Comparison of ENCODE assay signal across 9 cellular contexts in genomic region chr1:160032165-160032827, GRCh38. TPM values are rescaled to one million over a fixed set of nuclear protein-coding genes. Genes with fewer than 3 reads are reported as not detected.
DNase-seq lines count a peak whose midpoint lies in the region; ATAC-seq, FAIRE-seq and TF ChIP-seq lines count a peak whose summit lies in the region.
"Had no signal": no experiment of that assay in that cellular context is flagged by ENCODE, and none has a peak within 500 bp of the region (broad histone marks: within the 10 kb centered on the region; RNA-seq: fewer than 3 reads in every experiment).

No MANE protein-coding gene starts in this region.

- H3K36me3 ChIP-seq in HEK293 (ENCODE audit: control insufficient read depth in 2 of 2, insufficient read depth in 1 of 2, low read length in 2 of 2), result peaks cover 0 to under 1% of the 10 kb centered on the region in 2 experiments; a peak in 1 of 3 replicates
- H3K36me3 ChIP-seq in H1 (ENCODE audit: control insufficient read depth in 2 of 4, insufficient read depth in 4 of 4, low read length in 3 of 4), result no peaks in the 10 kb centered on the region; a peak in 1 of 8 replicates

- H4K5ac ChIP-seq in H1 (ENCODE audit: insufficient read length, low read depth, low read length), result no peak overlapping the region

- H4K91ac ChIP-seq in H1 (replicated peaks; ENCODE audit: insufficient read length, low read length), result no peak overlapping the region

- no peak for FAIRE-seq in H1 (lab: Jason Lieb, UNC)

- H2BK15ac ChIP-seq in H1 (ENCODE audit: low read length), result no peak overlapping the region

- peak overlapping the region; percentile 82 for H3K4me3 ChIP-seq in HEK293 (ENCODE audit: low read depth, low read length)
- H3K4me3 ChIP-seq in H1 (ENCODE audit: extremely low read depth in 1 of 4, insufficient read depth in 2 of 4, low read depth in 3 of 4, low read length in 4 of 4), result peak overlapping the region; percentile 72 to 88 (median 80)

- H2BK5ac ChIP-seq in H1 (ENCODE audit: low read depth, low read length), result no peak overlapping the region

- no peak overlapping the region for H3K23ac ChIP-seq in H1 (ENCODE audit: insufficient read length)

- H3K9me3 ChIP-seq in HEK293 (ENCODE audit: control insufficient read depth, insufficient read depth, low read depth, low read length) (no peaks in the 10 kb centered on the region), H1 (ENCODE audit: insufficient read depth in 2 of 2, low read depth in 1 of 2, low read length in 1 of 2) (no peaks in the 10 kb centered on the region)

- H3K9ac ChIP-seq in H1 (replicated peaks in 1 of 4; ENCODE audit: extremely low read depth in 1 of 4, low read depth in 3 of 4, low read length in 3 of 4), result peak overlapping the region in 1 of 4 experiments; percentile 51; a peak in 1 of 7 replicates

- peaks cover 17% of the 10 kb centered on the region; the same call in 1 of the 2 replicates for H3K4me1 ChIP-seq in HEK293 (ENCODE audit: control insufficient read depth, insufficient read depth, low read length)
- peaks cover 0 to 6% (median 2%) of the 10 kb centered on the region in 4 experiments; a peak in 5 of 7 replicates for H3K4me1 ChIP-seq in H1 (replicated peaks in 1 of 4; ENCODE audit: control insufficient read depth in 3 of 4, insufficient read depth in 4 of 4, low read length in 3 of 4)

- CTCF ChIA-PET in HEK293 (lab: Yijun Ruan, JAX) (interaction anchor here (0.6 to 4.7 kb wide), 10 partner anchors 13 to 1186 kb away, joined by 3 to 49 read pairs (median 3); partner anchors contain the start of gene CASQ1), RWPE1 (lab: Yijun Ruan, JAX) (interaction anchor here (0.6 to 1.3 kb wide), 3 partner anchors 25 to 68 kb away, joined by 3 read pairs; no protein-coding TSS in a partner anchor), H1 (lab: Charles Lee; ENCODE audit: partially characterized antibody) (interaction anchor here (1.4 to 4.8 kb wide), 8 partner anchors 9 to 259 kb away, joined by 3 to 31 read pairs (median 6); no protein-coding TSS in a partner anchor)

- H3K56ac ChIP-seq in H1 (replicated peaks; ENCODE audit: insufficient read length, low read depth, low read length), result no peak overlapping the region

- H3K79me2 ChIP-seq in H1 (ENCODE audit: control insufficient read depth in 1 of 2, insufficient read depth in 2 of 2, low read length in 2 of 2), result peaks cover 4 to 22% of the 10 kb centered on the region in 2 experiments; a peak in 3 of 4 replicates

- peak overlapping the region; percentile 71 to 88 for H3K4me2 ChIP-seq in H1 (ENCODE audit: insufficient read depth in 1 of 2, low read depth in 2 of 2, low read length in 2 of 2)

- no peak overlapping the region for H2AK5ac ChIP-seq in H1 (ENCODE audit: low read depth, low read length)

- ATAC-seq in GM21529 (IDR thresholded peaks at IDR 0.05; ENCODE audit: unreplicated experiment) (no peak), HG02588 (IDR thresholded peaks at IDR 0.05; ENCODE audit: unreplicated experiment) (no peak)

- no peak overlapping the region for H4K8ac ChIP-seq in H1 (ENCODE audit: extremely low read depth, insufficient read depth, low read length)

- H3K27me3 ChIP-seq in H1 (replicated peaks in 1 of 4; ENCODE audit: control insufficient read depth in 3 of 4, extremely low read depth in 1 of 4, insufficient read depth in 3 of 4, low read length in 3 of 4), result no peaks in the 10 kb centered on the region; a peak in 2 of 7 replicates

- H2BK20ac ChIP-seq in H1 (ENCODE audit: low read length), result no peak overlapping the region

- 9% methylated on average over 18 of the region's 18 CpGs; no CpG with 5 or more reads in 1 of the 2 experiments for WGBS in H1 (ENCODE audit: extremely low coverage in 1 of 2, insufficient coverage in 1 of 2, insufficient read length in 1 of 2, insufficient replicate concordance in 2 of 2, low coverage in 1 of 2, low lambda C conversion rate in 2 of 2, missing lambda C conversion rate in 1 of 2), 2 experiments

- no peak for TF ChIP-seq RAD21 in H1 (IDR thresholded peaks at IDR 0.05 in 1 of 2, conservative IDR thresholded peaks at IDR 0.05 in 1 of 2; ENCODE audit: low read depth in 2 of 2, low read length in 2 of 2)

- H2BK12ac ChIP-seq in H1 (ENCODE audit: low read depth, low read length), result no peak overlapping the region

- H2AFZ ChIP-seq in H1 (ENCODE audit: low read length), result peak overlapping the region; percentile 95

- H3K14ac ChIP-seq in H1 (ENCODE audit: insufficient read length), result no peak overlapping the region

- H3K23me2 ChIP-seq in H1 (ENCODE audit: low read depth, low read length), result peaks cover 17% of the 10 kb centered on the region

- H3K18ac ChIP-seq in H1 (ENCODE audit: extremely low read depth, low read length), result no peak overlapping the region

- no peaks in the 10 kb centered on the region for H3K79me1 ChIP-seq in H1 (ENCODE audit: low read depth, low read length)

- TF ChIP-seq EP300 in H1 (IDR thresholded peaks at IDR 0.05; ENCODE audit: borderline replicate concordance in 1 of 2, low read depth in 2 of 2, low read length in 2 of 2), result no peak

- TF ChIP-seq CTCF in HEK293 (tag by site-specific recombination; IDR thresholded peaks at IDR 0.05), result no peak
- TF ChIP-seq CTCF in RWPE1 (conservative IDR thresholded peaks at IDR 0.05; ENCODE audit: low read depth), result no peak
- no peak for TF ChIP-seq CTCF in H1 (IDR thresholded peaks at IDR 0.05; ENCODE audit: control extremely low read depth in 1 of 3, insufficient read depth in 1 of 3, low read depth in 1 of 3, low read length in 3 of 3)

- peak; percentile 56 for DNase-seq in DMS53 (lab: John Stamatoyannopoulos, UW)
- peak; percentile 41 for DNase-seq in RWPE1 (ENCODE audit: low spot score)
- DNase-seq in H1 (ENCODE audit: low read depth in 1 of 2, low spot score in 2 of 2), result no peak
- DNase-seq in myocyte (ENCODE audit: low read depth), result peak; percentile 13
- no peak for DNase-seq in globus pallidus (ENCODE audit: low spot score)

- no peak overlapping the region for H3K4ac ChIP-seq in H1 (replicated peaks; ENCODE audit: insufficient read length, low read depth, low read length)

- no peak overlapping the region; the same call in 1 of the 2 replicates for H3K27ac ChIP-seq in HEK293 (ENCODE audit: extremely low read depth, low read depth, low read length)
- H3K27ac ChIP-seq in RWPE1, result peak overlapping the region; percentile 78
- H3K27ac ChIP-seq in H1 (ENCODE audit: low read depth, low read length), result no peak overlapping the region

- POLR2A ChIA-PET in HEK293 (lab: Yijun Ruan, JAX) (interaction anchor here (0.7 to 3.6 kb wide), 3 partner anchors 25 to 890 kb away, joined by 3 to 22 read pairs (median 5); partner anchors contain the start of gene TAGLN2), RWPE1 (lab: Yijun Ruan, JAX; ENCODE audit: low non-redundant PET) (interaction anchor here (0.9 kb wide), 1 partner anchor 17 kb away, joined by 5 read pairs; no protein-coding TSS in a partner anchor), H1 (lab: Charles Lee; ENCODE audit: partially characterized antibody) (interaction anchor here (0.7 to 3.2 kb wide), 9 partner anchors 8 to 191 kb away, joined by 3 to 18 read pairs (median 4); no protein-coding TSS in a partner anchor)

- no peak overlapping the region for H2BK120ac ChIP-seq in H1 (replicated peaks; ENCODE audit: low read depth, low read length)

- TF ChIP-seq POLR2A in H1 (IDR thresholded peaks at IDR 0.05; ENCODE audit: control extremely low read depth in 1 of 2, low read depth in 2 of 2, low read length in 2 of 2), result no peak

- no peaks in the 10 kb centered on the region for H4K20me1 ChIP-seq in H1 (replicated peaks in 1 of 2; ENCODE audit: control insufficient read depth in 1 of 2, insufficient read depth in 2 of 2, low read length in 2 of 2)

TF ChIP-seq in H1, 55 proteins besides CTCF, POLR2A, EP300 and RAD21:
- TF ChIP-seq SAP30 (IDR thresholded peaks at IDR 0.05; ENCODE audit: insufficient read depth, insufficient replicate concordance, low read length) (peak; percentile 10), MAX (IDR thresholded peaks at IDR 0.05) (no peak)

RNA-seq across cellular contexts. Expression of gene PIGM, which starts 0.5 kb away (rescaled TPM):
- total RNA-seq in H1 (2021; fragmentation: NEBNext Ultra II Directional; extraction: Animal tissue kit (Norgen Biotek cat#: 25700)), result 5.1 and 5.4 TPM in 2 replicates
- 5.7 and 6.0 TPM in 2 replicates for polyA plus RNA-seq in H1 (2011; rRNA removed)
- polyA plus RNA-seq in H1 (2011; cell fraction: cytosol; rRNA removed), result 5.6 TPM
- 3.9 TPM for polyA plus RNA-seq in H1 (2011; cell fraction: nucleus; rRNA removed)
- 3.7 to 5.3 TPM (median 4.2 TPM) in 4 replicates for polyA plus RNA-seq in H1 (2012, experiment 1 of 2)
- 1.4 TPM for polyA plus RNA-seq in H1 (2012, experiment 2 of 2)
- 11.7 TPM for polyA plus RNA-seq in H1 (2013, experiment 1 of 2)
- 10.7 TPM for polyA plus RNA-seq in H1 (2013, experiment 2 of 2)
- 4.3 TPM in 2 replicates for polyA minus RNA-seq in H1 (2011; rRNA and poly(A)+ RNA removed)
- polyA minus RNA-seq in H1 (2011; cell fraction: cytosol; rRNA and poly(A)+ RNA removed), result 2.9 TPM
- 5.1 TPM for polyA minus RNA-seq in H1 (2011; cell fraction: nucleus; rRNA and poly(A)+ RNA removed)
- 3.3 and 3.7 TPM in 2 replicates for total RNA-seq in myocyte
- 3.7 TPM for polyA plus RNA-seq in myocyte (2012)

RNA-seq across cellular contexts. Expression of gene KCNJ10, which starts 37.7 kb away (rescaled TPM):
- total RNA-seq in H1 (2021; fragmentation: NEBNext Ultra II Directional; extraction: Animal tissue kit (Norgen Biotek cat#: 25700)), result 2.2 and 2.4 TPM in 2 replicates
- 1.7 and 3.5 TPM in 2 replicates for polyA plus RNA-seq in H1 (2011; rRNA removed)
- 1.5 TPM for polyA plus RNA-seq in H1 (2011; cell fraction: cytosol; rRNA removed)
- polyA plus RNA-seq in H1 (2011; cell fraction: nucleus; rRNA removed), result 4.7 TPM
- 1.1 to 1.8 TPM (median 1.4 TPM) in 4 replicates for polyA plus RNA-seq in H1 (2012, experiment 1 of 2)
- polyA plus RNA-seq in H1 (2012, experiment 2 of 2), result 0.59 TPM
- 1.5 TPM for polyA plus RNA-seq in H1 (2013, experiment 1 of 2)
- 1.2 TPM for polyA plus RNA-seq in H1 (2013, experiment 2 of 2)
- polyA minus RNA-seq in H1 (2011; rRNA and poly(A)+ RNA removed), result 3.5 and 3.7 TPM in 2 replicates
- 0.73 TPM for polyA minus RNA-seq in H1 (2011; cell fraction: cytosol; rRNA and poly(A)+ RNA removed)
- 1.7 TPM for polyA minus RNA-seq in H1 (2011; cell fraction: nucleus; rRNA and poly(A)+ RNA removed)
- total RNA-seq in myocyte, result not detected in 2 replicates
- polyA plus RNA-seq in myocyte (2012), result 0.08 TPM
- total RNA-seq: subcutaneous adipose tissue had no signal

RNA-seq across cellular contexts. Expression of gene KCNJ9, which starts 49.0 kb away (rescaled TPM):
- 0.08 and 0.13 TPM in 2 replicates for total RNA-seq in H1 (2021; fragmentation: NEBNext Ultra II Directional; extraction: Animal tissue kit (Norgen Biotek cat#: 25700))
- 0.02 and 0.11 TPM in 2 replicates for polyA plus RNA-seq in H1 (2011; rRNA removed)
- polyA plus RNA-seq in H1 (2011; cell fraction: cytosol; rRNA removed), result 0.08 TPM
- polyA plus RNA-seq in H1 (2011; cell fraction: nucleus; rRNA removed), result 0.14 TPM
- polyA plus RNA-seq in H1 (2012, experiment 1 of 2), result 0.10 to 0.19 TPM (median 0.12 TPM) in 3 of 4 replicates, not detected in the other
- polyA plus RNA-seq in H1 (2012, experiment 2 of 2), result 0.03 TPM
- polyA plus RNA-seq in H1 (2013, experiment 1 of 2), result 0.02 TPM
- 0.04 TPM for polyA plus RNA-seq in H1 (2013, experiment 2 of 2)
- polyA minus RNA-seq in H1 (2011; rRNA and poly(A)+ RNA removed), result 0.13 TPM in 1 of 2 replicates, not detected in the other
- not detected for polyA minus RNA-seq in H1 (2011; cell fraction: cytosol; rRNA and poly(A)+ RNA removed)
- polyA minus RNA-seq in H1 (2011; cell fraction: nucleus; rRNA and poly(A)+ RNA removed), result not detected
- not detected in 2 replicates for total RNA-seq in myocyte
- polyA plus RNA-seq in myocyte (2012), result not detected
- total RNA-seq: subcutaneous adipose tissue had no signal

Comparison
In these comparisons a context has a peak if more than half of its experiments do, and no peak if none do; other contexts are left out.
1. DNase-seq: peak in DMS53 (single experiment), RWPE1 (single experiment) and myocyte (single experiment); none in H1 (0 of 2) and globus pallidus (single experiment).